18 cellular contexts compared by ENCODE assay signal in the genomic region with DNA sequence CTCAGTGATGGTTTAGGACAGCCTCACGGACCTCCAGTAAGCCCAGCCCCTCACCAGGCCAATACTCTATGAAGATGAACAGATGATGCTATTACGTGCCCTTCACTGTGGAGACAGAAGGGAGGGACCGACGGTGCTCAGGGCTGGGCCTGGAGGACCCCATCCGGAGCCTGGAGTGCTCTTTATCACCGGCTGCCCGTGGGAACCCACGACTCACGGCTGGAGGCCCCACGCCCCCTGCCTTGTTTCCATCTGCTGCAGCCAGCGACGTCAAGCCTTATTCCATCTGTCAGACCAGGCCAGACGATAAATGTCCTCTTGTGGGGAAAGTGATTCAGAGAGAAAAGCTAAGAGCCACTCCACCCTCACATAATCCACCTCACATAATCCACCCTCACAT.
"Had no signal": no experiment of that assay in that cellular context is flagged by ENCODE, and none has a peak within 500 bp of the region (broad histone marks: within the 10 kb centered on the region; RNA-seq: fewer than 3 reads in every experiment).

No MANE protein-coding gene starts in this region.

- H3K27ac ChIP-seq: colonic mucosa, foreskin keratinocyte, hepatocyte, neutrophil, spleen, thoracic aorta, transverse colon had no signal

- H3K27me3 ChIP-seq: colonic mucosa, hepatocyte, neutrophil, spleen, transverse colon had no signal

- H3K4me3 ChIP-seq: colonic mucosa, hepatocyte, spleen, thoracic aorta, transverse colon had no signal

- H3K4me3 Mint-ChIP-seq: endodermal cell; stimulated activated naive B cell treated with anti-CD40 and anti-IgM and Interleukin-4, amounts not matched to agents 10 μg/mL and 1 μg/mL and 100 μg/mL, for 72 hours; stimulated activated naive CD8-positive, alpha-beta T cell treated with anti-CD3 and anti-CD28 coated beads, Interleukin-15, amount 100 ng/mL, for 72 hours had no signal

- DNase-seq: colonic mucosa; effector CD4-positive, alpha-beta T cell; endodermal cell; foreskin keratinocyte; head of caudate nucleus; kidney glomerular epithelial cell; naive thymus-derived CD8-positive, alpha-beta T cell; spleen; stimulated activated CD4-positive, alpha-beta T cell treated with anti-CD3 and anti-CD28 coated beads, Interleukin-15, amount 100 ng/mL, for 24 hours; stimulated activated CD4-positive, alpha-beta T cell treated with anti-CD3 and anti-CD28 coated beads, Interleukin-1b, Interleukin-23, amount 100 ng/mL, for 48 hours; stimulated activated CD4-positive, alpha-beta T cell treated with anti-CD3 and anti-CD28 coated beads, Interleukin-4, amount 100 ng/mL, for 24 hours; stimulated activated naive B cell treated with anti-CD40 and anti-IgM and Interleukin-4, amounts not matched to agents 10 μg/mL and 1 μg/mL and 100 μg/mL, for 72 hours; stimulated activated naive CD8-positive, alpha-beta T cell treated with anti-CD3 and anti-CD28 coated beads, Interleukin-15, amount 100 ng/mL, for 72 hours; transverse colon had no signal

- ATAC-seq: foreskin keratinocyte; naive thymus-derived CD8-positive, alpha-beta T cell; sciatic nerve; stimulated activated naive B cell treated with anti-CD40 and anti-IgM and Interleukin-4, amounts not matched to agents 10 μg/mL and 1 μg/mL and 100 μg/mL, for 72 hours; stimulated activated naive CD8-positive, alpha-beta T cell treated with anti-CD3 and anti-CD28 coated beads, Interleukin-15, amount 100 ng/mL, for 72 hours had no signal

- H3K27me3 Mint-ChIP-seq: naive thymus-derived CD8-positive, alpha-beta T cell; stimulated activated naive B cell treated with anti-CD40 and anti-IgM and Interleukin-4, amounts not matched to agents 10 μg/mL and 1 μg/mL and 100 μg/mL, for 72 hours; stimulated activated naive CD8-positive, alpha-beta T cell treated with anti-CD3 and anti-CD28 coated beads, Interleukin-15, amount 100 ng/mL, for 72 hours had no signal

- H3K4me1 ChIP-seq: colonic mucosa, foreskin keratinocyte had no signal

- H3K36me3 Mint-ChIP-seq: naive thymus-derived CD8-positive, alpha-beta T cell had no signal

- H3K9me3 ChIP-seq: colonic mucosa, thoracic aorta, transverse colon had no signal

- H3K27ac Mint-ChIP-seq: endodermal cell; naive thymus-derived CD8-positive, alpha-beta T cell; stimulated activated naive B cell treated with anti-CD40 and anti-IgM and Interleukin-4, amounts not matched to agents 10 μg/mL and 1 μg/mL and 100 μg/mL, for 72 hours; stimulated activated naive CD8-positive, alpha-beta T cell treated with anti-CD3 and anti-CD28 coated beads, Interleukin-15, amount 100 ng/mL, for 72 hours had no signal

- H3K36me3 ChIP-seq: colonic mucosa, neutrophil, spleen, thoracic aorta, transverse colon had no signal
